Comparison of ENCODE assay signal across 25 cellular contexts in genomic region chr15:43208052-43209002, GRCh38. TPM values are rescaled to one million over a fixed set of nuclear protein-coding genes. Genes with fewer than 3 reads are reported as not detected.
A peak's percentile ranks its signal among the peaks of the same experiment; 100 is the strongest.
DNase-seq lines count a peak whose midpoint lies in the region; ATAC-seq, FAIRE-seq and TF ChIP-seq lines count a peak whose summit lies in the region.
"Had no signal": no experiment of that assay in that cellular context is flagged by ENCODE, and none has a peak within 500 bp of the region (broad histone marks: within the 10 kb centered on the region; RNA-seq: fewer than 3 reads in every experiment).

No MANE protein-coding gene starts in this region.

- WGBS in K562 (ENCODE audit: insufficient coverage, low coverage, missing lambda C conversion rate) = 17% methylated on average over 22 of the region's 23 CpGs

- in situ Hi-C loops in K562 (cut with MboI) = loop anchor here (5.0 kb wide), 1 partner anchor 69 kb away; no protein-coding TSS in a partner anchor

- no peaks in the 10 kb centered on the region for H3K9me1 ChIP-seq in K562 (ENCODE audit: control insufficient read depth, insufficient read depth, low read length)

- no peaks in the 10 kb centered on the region for H3K9me3 ChIP-seq in K562 (replicated peaks; ENCODE audit: control insufficient read depth, insufficient read depth, low read depth, low read length)

- TF ChIP-seq RAD21 in K562 (CRISPR knock-in tag; conservative IDR thresholded peaks at IDR 0.05 in 1 of 2, IDR thresholded peaks at IDR 0.05 in 1 of 2) = no peak

- H2AFZ ChIP-seq in GM23338 (peak overlapping the region; percentile 95), K562 (ENCODE audit: low read depth, low read length) (peak overlapping the region; percentile 1; the same call in 1 of the 2 replicates)
- H2AFZ ChIP-seq: GM23248 had no signal

- H3K36me3 ChIP-seq in GM23338 (ENCODE audit: insufficient read depth) (no peaks in the 10 kb centered on the region), K562 (ENCODE audit: control insufficient read depth, insufficient read depth, low read length) (no peaks in the 10 kb centered on the region)

- FAIRE-seq in K562 (lab: Jason Lieb, UNC) = no peak
- FAIRE-seq: GM12892, GM19239 had no signal

- DNase-seq in GM23338 (ENCODE audit: low spot score) = no peak
- DNase-seq in K562 (ENCODE audit: extremely low read depth in 1 of 4, low spot score in 3 of 4) = no peak
- peak; percentile 45 for DNase-seq in islet precursor cell
- DNase-seq in type B pancreatic cell (ENCODE audit: extremely low spot score, unreplicated experiment) = peak; percentile 61
- DNase-seq in NCI-H1105 (lab: John Stamatoyannopoulos, UW) = no peak
- DNase-seq: DMS153, DND-41, HCEC 1CT, Karpas-422, NCI-H1092, NCI-H1436, NCI-H187 treated with DMSO at 0.1 percent for 48 hours, NCI-H2107, NCI-H524, NCI-H748 treated with DMSO at 0.1 percent for 48 hours, T-cell had no signal

- no TSS peak for BruUV-seq in K562 (replicated peaks; lab: Mats Ljungman, UMichigan)

- H3K36me3 Mint-ChIP-seq in GM23338 (ENCODE audit: low read depth) (no peaks in the 10 kb centered on the region), type B pancreatic cell (no peaks in the 10 kb centered on the region)
- H3K36me3 Mint-ChIP-seq: T-cell had no signal

- no peak overlapping the region for H3K4me3 Mint-ChIP-seq in GM23338
- H3K4me3 Mint-ChIP-seq in type B pancreatic cell = no peak overlapping the region
- H3K4me3 Mint-ChIP-seq: T-cell had no signal

- no peaks in the 10 kb centered on the region for H3K9me2 ChIP-seq in GM23338 (ENCODE audit: insufficient read depth)

- H4K20me1 ChIP-seq in GM23338 (replicated peaks; ENCODE audit: insufficient read depth) (no peaks in the 10 kb centered on the region), K562 (replicated peaks; ENCODE audit: control insufficient read depth, insufficient read depth, low read length) (no peaks in the 10 kb centered on the region)

- no peak overlapping the region for H3K4me3 ChIP-seq in GM23338
- H3K4me3 ChIP-seq in K562 = no peak overlapping the region
- H3K4me3 ChIP-seq: GM23248 had no signal

- H3K27me3 Mint-ChIP-seq in GM23338 (ENCODE audit: insufficient read depth, low read depth, poor library complexity) (peaks cover 14% of the 10 kb centered on the region), type B pancreatic cell (peaks cover 56% of the 10 kb centered on the region)

- ATAC-seq in GM23338 (no peak), K562 (no peak), GM21423 (IDR thresholded peaks at IDR 0.05; ENCODE audit: unreplicated experiment) (no peak), HG03521 (IDR thresholded peaks at IDR 0.05; ENCODE audit: unreplicated experiment) (no peak)

- TF ChIP-seq CTCF in GM23338 (conservative IDR thresholded peaks at IDR 0.05; ENCODE audit: low read depth in 2 of 2) = no peak
- TF ChIP-seq CTCF in K562 (IDR thresholded peaks at IDR 0.05 in 2 of 3, conservative IDR thresholded peaks at IDR 0.05 in 1 of 3; ENCODE audit: insufficient read depth in 2 of 3, low read depth in 1 of 3, low read length in 3 of 3) = no peak
- TF ChIP-seq CTCF in type B pancreatic cell (conservative IDR thresholded peaks at IDR 0.05) = no peak

- 0 out of 2 replicates have a peak overlapping the region, but pooled peaks have one; percentile 12 for H3K4me2 ChIP-seq in GM23338
- no peak overlapping the region for H3K4me2 ChIP-seq in K562 (ENCODE audit: insufficient read depth, low read length)

- no peak overlapping the region for H3K27ac Mint-ChIP-seq in GM23338
- no peak overlapping the region for H3K27ac Mint-ChIP-seq in type B pancreatic cell
- H3K27ac Mint-ChIP-seq: T-cell had no signal

- H3K27ac ChIP-seq in GM23338 (ENCODE audit: low read depth) (no peak overlapping the region), K562 (ENCODE audit: extremely low read depth, low read depth, low read length) (no peak overlapping the region)
- H3K27ac ChIP-seq: GM23248, RWPE1 had no signal

- H3F3A ChIP-seq in GM23338 (replicated peaks; ENCODE audit: low read depth) = no peaks in the 10 kb centered on the region

- H3K4me1 Mint-ChIP-seq in GM23338 = peaks cover 11% of the 10 kb centered on the region
- peaks cover 6% of the 10 kb centered on the region for H3K4me1 Mint-ChIP-seq in type B pancreatic cell (ENCODE audit: unreplicated experiment)

- no peak for TF ChIP-seq POLR2A in K562 (conservative IDR thresholded peaks at IDR 0.05)

- intact Hi-C loops in K562 (cut with micrococcal nuclease) = loop anchor here (1.0 to 2.0 kb wide), 3 partner anchors 16 to 77 kb away; no protein-coding TSS in a partner anchor

- H3K27me3 ChIP-seq in GM23338 (ENCODE audit: insufficient read depth) (no peaks in the 10 kb centered on the region), K562 (ENCODE audit: control insufficient read depth in 2 of 2, insufficient read depth in 2 of 2, low read length in 2 of 2) (peaks cover 0 to 8% of the 10 kb centered on the region in 2 experiments; a peak in 1 of 5 replicates)

- no peak overlapping the region for H3K9ac ChIP-seq in K562 (ENCODE audit: insufficient read depth in 1 of 2, low read depth in 2 of 2, low read length in 2 of 2)
- H3K9ac ChIP-seq: GM23248 had no signal

- no peak for TF ChIP-seq EP300 in K562 (IDR thresholded peaks at IDR 0.05; ENCODE audit: low read length)

- H3K9me3 Mint-ChIP-seq in GM23338 = no peaks in the 10 kb centered on the region
- H3K9me3 Mint-ChIP-seq in type B pancreatic cell = no peaks in the 10 kb centered on the region
- H3K9me3 Mint-ChIP-seq: T-cell had no signal

- POLR2A ChIA-PET in K562 (lab: Yijun Ruan, JAX) = interaction anchor here (0.7 to 1.1 kb wide), 5 partner anchors 8 to 408 kb away, joined by 3 to 4 read pairs (median 3); no protein-coding TSS in a partner anchor

- H3K79me2 ChIP-seq in GM23338 (replicated peaks; ENCODE audit: insufficient read depth) (no peaks in the 10 kb centered on the region), K562 (ENCODE audit: control insufficient read depth, insufficient read depth, low read length) (no peaks in the 10 kb centered on the region)

- CTCF ChIA-PET in K562 (lab: Yijun Ruan, JAX; ENCODE audit: low intra/inter-chr PET ratio) = interaction anchor here (1.7 kb wide), 1 partner anchor 77 kb away, joined by 12 read pairs; no protein-coding TSS in a partner anchor

- no peaks in the 10 kb centered on the region for H3K4me1 ChIP-seq in GM23338 (ENCODE audit: insufficient read depth)
- peaks cover 0 to 13% of the 10 kb centered on the region in 2 experiments; a peak in 3 of 5 replicates for H3K4me1 ChIP-seq in K562 (replicated peaks in 1 of 2; ENCODE audit: control insufficient read depth in 2 of 2, insufficient read depth in 2 of 2, low read length in 2 of 2)

RNA-seq across cellular contexts. Expression of gene EPB42, which starts 12.5 kb away (rescaled TPM):
- total RNA-seq in GM23338 (2014; rRNA removed; shearing (Covaris generic)) = not detected in 2 replicates
- polyA plus RNA-seq in GM23338 (2016; fragmentation: Nextera tagmentation; extraction: Ambion mirVana) (not detected in 2 replicates), K562 (2011; rRNA removed) (0.59 and 0.89 TPM in 2 replicates), K562 (2014; fragmentation: Illumina TruSeq; extraction: Trizol) (1.5 and 2.3 TPM in 2 replicates), K562 (2014; fragmentation: Nextera tagmentation; extraction: Ambion mirVana) (under 1 TPM; 0.38 to 0.57 TPM), K562 (2014; rRNA removed) (1.3 and 1.6 TPM in 2 replicates)
- 0.51 and 1.6 TPM in 2 replicates for total RNA-seq in K562 (2011; cell fraction: chromatin; rRNA removed; ENCODE audit: low replicate concordance)
- total RNA-seq in K562 (2011; cell fraction: nucleolus; rRNA removed) = 1.5 and 1.7 TPM in 2 replicates
- 1.2 and 2.3 TPM in 2 replicates for total RNA-seq in K562 (2011; cell fraction: nucleoplasm; rRNA removed)
- total RNA-seq in K562 (2014; rRNA removed) (1.5 and 2.1 TPM in 2 replicates), K562 (2014; rRNA removed; fragmentation: Illumina TruSeq; extraction: Trizol) (1.4 and 1.5 TPM in 2 replicates), K562 (2015; rRNA removed; fragmentation: Illumina TruSeq; extraction: Trizol) (0.51 and 0.79 TPM in 2 replicates), K562 (2021) (1.3 and 1.7 TPM in 2 replicates), type B pancreatic cell (ENCODE audit: low replicate concordance) (not detected in 2 replicates)
- polyA plus RNA-seq in K562 (2011; cell fraction: cytosol; rRNA removed) = 0.89 and 0.96 TPM in 2 replicates
- 0.66 and 0.70 TPM in 2 replicates for polyA plus RNA-seq in K562 (2011; cell fraction: nucleus; rRNA removed)
- polyA plus RNA-seq in K562 (2012) = 0.91 and 1.2 TPM in 2 replicates
- polyA minus RNA-seq in K562 (2011; rRNA and poly(A)+ RNA removed) = 1.5 and 1.6 TPM in 2 replicates
- 0.67 and 1.9 TPM in 2 replicates for polyA minus RNA-seq in K562 (2011; cell fraction: cytosol; rRNA and poly(A)+ RNA removed)
- 0.27 and 0.67 TPM in 2 replicates for polyA minus RNA-seq in K562 (2011; cell fraction: nucleus; rRNA and poly(A)+ RNA removed)
- total RNA-seq: A673; GM23248; SK-MEL-5; T-cell; T-helper 2 cell treated with Interferon-gamma antibody and Interleukin-4, amounts not matched to agents 100 ng/mL and 5 ng/mL, for 36 hours had no signal
- polyA plus RNA-seq: GM23248 had no signal

RNA-seq across cellular contexts. Expression of gene CCNDBP1, which starts 23.1 kb away (rescaled TPM):
- 15.7 and 33.5 TPM in 2 replicates for total RNA-seq in GM23338 (2014; rRNA removed; shearing (Covaris generic))
- polyA plus RNA-seq in GM23338 (2016; fragmentation: Nextera tagmentation; extraction: Ambion mirVana) (16.6 and 23.9 TPM in 2 replicates), K562 (2011; rRNA removed) (98.3 and 111 TPM in 2 replicates), K562 (2014; fragmentation: Illumina TruSeq; extraction: Trizol) (57.7 and 59.9 TPM in 2 replicates), K562 (2014; fragmentation: Nextera tagmentation; extraction: Ambion mirVana) (10 to 100 TPM; 37.0 to 44.7 TPM), K562 (2014; rRNA removed) (65.4 and 72.0 TPM in 2 replicates)
- 56.2 and 80.6 TPM in 2 replicates for total RNA-seq in K562 (2011; cell fraction: chromatin; rRNA removed; ENCODE audit: low replicate concordance)
- 40.4 and 46.3 TPM in 2 replicates for total RNA-seq in K562 (2011; cell fraction: nucleolus; rRNA removed)
- 55.0 and 77.6 TPM in 2 replicates for total RNA-seq in K562 (2011; cell fraction: nucleoplasm; rRNA removed)
- total RNA-seq in K562 (2014; rRNA removed) (50.0 and 55.5 TPM in 2 replicates), K562 (2014; rRNA removed; fragmentation: Illumina TruSeq; extraction: Trizol) (67.6 and 71.9 TPM in 2 replicates), K562 (2015; rRNA removed; fragmentation: Illumina TruSeq; extraction: Trizol) (47.9 and 49.5 TPM in 2 replicates), K562 (2021) (47.9 and 49.1 TPM in 2 replicates), type B pancreatic cell (ENCODE audit: low replicate concordance) (28.2 and 41.5 TPM in 2 replicates)
- polyA plus RNA-seq in K562 (2011; cell fraction: cytosol; rRNA removed) = 86.8 and 107 TPM in 2 replicates
- 58.5 and 72.4 TPM in 2 replicates for polyA plus RNA-seq in K562 (2011; cell fraction: nucleus; rRNA removed)
- polyA plus RNA-seq in K562 (2012) = 50.4 and 99.8 TPM in 2 replicates
- 61.5 and 64.1 TPM in 2 replicates for polyA minus RNA-seq in K562 (2011; rRNA and poly(A)+ RNA removed)
- 18.9 and 22.9 TPM in 2 replicates for polyA minus RNA-seq in K562 (2011; cell fraction: cytosol; rRNA and poly(A)+ RNA removed)
- polyA minus RNA-seq in K562 (2011; cell fraction: nucleus; rRNA and poly(A)+ RNA removed) = 33.1 and 51.0 TPM in 2 replicates

RNA-seq across cellular contexts. Expression of gene TGM5, which starts 58.4 kb away (rescaled TPM):
- total RNA-seq in GM23338 (2014; rRNA removed; shearing (Covaris generic)) = not detected in 2 replicates
- not detected in 2 replicates for polyA plus RNA-seq in GM23338 (2016; fragmentation: Nextera tagmentation; extraction: Ambion mirVana)
- 0.12 TPM in 1 of 2 replicates, not detected in the other for total RNA-seq in K562 (2011; cell fraction: chromatin; rRNA removed; ENCODE audit: low replicate concordance)
- total RNA-seq in K562 (2011; cell fraction: nucleolus; rRNA removed) = not detected in 2 replicates
- not detected in 2 replicates for total RNA-seq in K562 (2011; cell fraction: nucleoplasm; rRNA removed)
- not detected in 2 replicates for total RNA-seq in K562 (2014; rRNA removed)
- not detected in 2 replicates for total RNA-seq in K562 (2014; rRNA removed; fragmentation: Illumina TruSeq; extraction: Trizol)
- 0.07 and 0.15 TPM in 2 replicates for total RNA-seq in K562 (2015; rRNA removed; fragmentation: Illumina TruSeq; extraction: Trizol)
- total RNA-seq in K562 (2021) = not detected in 2 replicates
- polyA plus RNA-seq in K562 (2011; rRNA removed) = 0.07 TPM in 1 of 2 replicates, not detected in the other
- 0.12 and 0.15 TPM in 2 replicates for polyA plus RNA-seq in K562 (2011; cell fraction: cytosol; rRNA removed)
- polyA plus RNA-seq in K562 (2011; cell fraction: nucleus; rRNA removed) = 0.06 and 0.07 TPM in 2 replicates
- 0.03 TPM in 1 of 2 replicates, not detected in the other for polyA plus RNA-seq in K562 (2012)
- not detected in 2 replicates for polyA plus RNA-seq in K562 (2014; fragmentation: Illumina TruSeq; extraction: Trizol)
- under 1 TPM; 0.03 to 0.10 TPM for polyA plus RNA-seq in K562 (2014; fragmentation: Nextera tagmentation; extraction: Ambion mirVana)
- polyA plus RNA-seq in K562 (2014; rRNA removed) = not detected in 2 replicates
- not detected in 2 replicates for polyA minus RNA-seq in K562 (2011; rRNA and poly(A)+ RNA removed)
- not detected in 2 replicates for polyA minus RNA-seq in K562 (2011; cell fraction: cytosol; rRNA and poly(A)+ RNA removed)
- 0.22 TPM in 1 of 2 replicates, not detected in the other for polyA minus RNA-seq in K562 (2011; cell fraction: nucleus; rRNA and poly(A)+ RNA removed)
- 0.22 and 0.71 TPM in 2 replicates for total RNA-seq in type B pancreatic cell (ENCODE audit: low replicate concordance)
- total RNA-seq: A673, GM23248, T-cell had no signal
- polyA plus RNA-seq: GM23248 had no signal

Comparison
In these comparisons a context has a peak if more than half of its experiments do, and no peak if none do; other contexts are left out.
1. DNase-seq: peak in islet precursor cell (single experiment) and type B pancreatic cell (single experiment); none in GM23338 (single experiment), K562 (0 of 4) and NCI-H1105 (single experiment).